ENCODE assay signal across 15 cellular contexts in the genomic region with DNA sequence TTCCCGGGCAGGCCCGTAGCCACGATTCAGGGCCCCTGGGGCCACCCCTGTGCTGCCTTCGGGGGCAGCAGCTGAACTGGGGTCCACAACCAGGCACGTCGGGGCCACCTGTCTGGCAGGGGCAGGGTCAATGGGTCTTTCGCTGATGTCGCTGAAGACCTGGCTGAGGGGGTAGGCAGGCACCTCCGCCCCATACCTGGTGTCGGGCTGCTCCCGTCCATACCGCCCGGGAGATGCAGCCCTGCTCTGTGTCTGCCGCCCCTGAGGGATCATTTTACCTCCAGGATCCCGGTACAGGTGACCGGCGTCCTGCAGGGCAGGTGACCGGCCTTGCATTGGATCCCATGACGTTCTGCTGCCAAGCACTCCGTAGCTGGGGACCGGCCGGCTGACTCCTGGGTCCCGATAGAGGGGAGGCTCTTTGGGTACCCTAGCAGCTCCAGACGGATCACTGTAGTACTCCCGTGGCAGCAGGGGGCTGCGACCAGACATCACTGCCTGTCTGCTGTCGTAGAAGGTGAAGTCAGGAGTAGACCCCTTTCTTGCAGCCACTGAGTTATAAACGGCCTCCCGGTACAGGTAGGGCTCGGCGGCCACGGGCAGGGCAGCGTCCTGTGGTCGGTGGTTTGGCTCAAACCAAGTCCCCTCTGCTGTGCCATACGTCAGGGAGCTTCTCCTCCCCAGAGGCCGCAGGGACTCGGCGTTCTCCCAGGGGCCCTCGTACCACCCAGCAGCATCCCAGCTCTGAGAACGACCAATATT.
DNase-seq lines count a peak whose midpoint lies in the region; ATAC-seq and TF ChIP-seq lines count a peak whose summit lies in the region.
"Had no signal": no experiment of that assay in that cellular context is flagged by ENCODE, and none has a peak within 500 bp of the region (broad histone marks: within the 10 kb centered on the region; RNA-seq: fewer than 3 reads in every experiment).

No MANE protein-coding gene starts in this region.

- ATAC-seq in GM21390 (IDR thresholded peaks at IDR 0.05; ENCODE audit: unreplicated experiment) = no peak
- no peak for ATAC-seq in HG03045 (IDR thresholded peaks at IDR 0.05; ENCODE audit: unreplicated experiment)
- no peak for ATAC-seq in HG02970 (IDR thresholded peaks at IDR 0.05; ENCODE audit: low FRiP score, unreplicated experiment)
- ATAC-seq: GM12878 had no signal

- H3K4me3 ChIP-seq in A673 (ENCODE audit: low read depth, low read length, poor library complexity, severe bottlenecking) = no peak overlapping the region
- no peak overlapping the region for H3K4me3 ChIP-seq in SJCRH30
- H3K4me3 ChIP-seq in endodermal cell (ENCODE audit: low read length) = no peak overlapping the region
- H3K4me3 ChIP-seq: GM12878, GM23248 had no signal

- H3K27ac ChIP-seq in A673 (ENCODE audit: low read depth, low read length, poor library complexity, severe bottlenecking) = peak overlapping the region; percentile 32
- H3K27ac ChIP-seq in SJCRH30 = peak overlapping the region; percentile 78
- no peak overlapping the region for H3K27ac ChIP-seq in endodermal cell (ENCODE audit: low read depth, low read length)
- H3K27ac ChIP-seq: C4-2B had no signal

- peaks cover 48% of the 10 kb centered on the region for H3K36me3 Mint-ChIP-seq in endodermal cell (ENCODE audit: low read depth)

- 95 to 96% methylated on average over 29 to 40 of the region's 40 CpGs for WGBS in endodermal cell (ENCODE audit: insufficient coverage in 1 of 2, insufficient read length in 1 of 2), 2 experiments

- peaks cover 36% of the 10 kb centered on the region for H3K4me1 Mint-ChIP-seq in endodermal cell

- BruUV-seq in A673 (replicated peaks; lab: Mats Ljungman, UMichigan) = no TSS peak

- no peaks in the 10 kb centered on the region for H3K9me3 Mint-ChIP-seq in endodermal cell

- H3K27me3 ChIP-seq in A673 (replicated peaks; ENCODE audit: insufficient read depth, low read depth, low read length, poor library complexity) (no peaks in the 10 kb centered on the region), SJCRH30 (no peaks in the 10 kb centered on the region), endodermal cell (ENCODE audit: control insufficient read depth, insufficient read depth, low read length, poor library complexity, severe bottlenecking) (no peaks in the 10 kb centered on the region)

- H3K27me3 Mint-ChIP-seq in endodermal cell (ENCODE audit: insufficient read depth) = no peaks in the 10 kb centered on the region

- peaks cover 4% of the 10 kb centered on the region for H3K36me3 ChIP-seq in A673 (ENCODE audit: insufficient read depth, low read length, poor library complexity, severe bottlenecking)
- H3K36me3 ChIP-seq in SJCRH30 = no peaks in the 10 kb centered on the region
- H3K36me3 ChIP-seq in endodermal cell (ENCODE audit: control insufficient read depth, insufficient read depth, low read length) = peaks cover 14% of the 10 kb centered on the region

- intact Hi-C loops in A673 (cut with micrococcal nuclease; ENCODE audit: unreplicated experiment) (no loop called here), posterior vena cava (cut with DNase I) (no loop called here)

- POLR2A ChIA-PET in A673 (lab: Charles Lee; ENCODE audit: low non-redundant PET) = no interaction called here

- no peak for DNase-seq in A673 (ENCODE audit: low spot score)
- DNase-seq in SJCRH30 = no peak
- no peak for DNase-seq in endodermal cell
- peak; percentile 73 for DNase-seq in posterior vena cava (ENCODE audit: low spot score)
- no peak for DNase-seq in inferior parietal cortex (ENCODE audit: extremely low spot score)
- DNase-seq: DND-41, GM23248, NCI-H1092, NCI-H2081 treated with DMSO at 0.1 percent for 48 hours, NCI-H510A had no signal

- H3K4me1 ChIP-seq in A673 (ENCODE audit: insufficient read depth, low read length, poor library complexity, severe bottlenecking) = peaks cover 47% of the 10 kb centered on the region
- peaks cover 44% of the 10 kb centered on the region for H3K4me1 ChIP-seq in SJCRH30
- peaks cover 11% of the 10 kb centered on the region for H3K4me1 ChIP-seq in endodermal cell (ENCODE audit: control insufficient read depth, insufficient read depth, low read length)

- TF ChIP-seq CTCF in A673 (conservative IDR thresholded peaks at IDR 0.05; ENCODE audit: low read depth, low read length) = no peak
- no peak for TF ChIP-seq CTCF in endodermal cell (conservative IDR thresholded peaks at IDR 0.05)

- H3K4me3 Mint-ChIP-seq in endodermal cell = no peak overlapping the region

- CTCF ChIA-PET in A673 (lab: Charles Lee) = interaction anchor here (0.5 kb wide), 1 partner anchor 670 kb away, joined by 3 read pairs; no protein-coding TSS in a partner anchor

- H3K9ac ChIP-seq in endodermal cell (ENCODE audit: extremely low read depth, low read length, poor library complexity, severe bottlenecking) = no peak overlapping the region

- no peaks in the 10 kb centered on the region for H3K9me3 ChIP-seq in A673 (ENCODE audit: low read depth, low read length, poor library complexity, severe bottlenecking)
- H3K9me3 ChIP-seq in SJCRH30 (replicated peaks) = no peaks in the 10 kb centered on the region
- H3K9me3 ChIP-seq in endodermal cell (ENCODE audit: control insufficient read depth, low read length) = no peaks in the 10 kb centered on the region

- H3K27ac Mint-ChIP-seq in endodermal cell = peak overlapping the region; percentile 17
